ENCODE assay signal across 31 cellular contexts in genomic region chr10:121648078-121648477, GRCh38. TPM values are rescaled to one million over a fixed set of nuclear protein-coding genes. Genes with fewer than 3 reads are reported as not detected.
A peak's percentile ranks its signal among the peaks of the same experiment; 100 is the strongest.
DNase-seq lines count a peak whose midpoint lies in the region; ATAC-seq and TF ChIP-seq lines count a peak whose summit lies in the region.
"Had no signal": no experiment of that assay in that cellular context is flagged by ENCODE, and none has a peak within 500 bp of the region (broad histone marks: within the 10 kb centered on the region; RNA-seq: fewer than 3 reads in every experiment).

No MANE protein-coding gene starts in this region.

- no peak for TF ChIP-seq POLR2A in erythroblast (IDR thresholded peaks at IDR 0.05; ENCODE audit: low read length)

- no peaks in the 10 kb centered on the region for H3K4me1 Mint-ChIP-seq in stimulated activated naive CD8-positive, alpha-beta T cell treated with anti-CD3 and anti-CD28 coated beads, Interleukin-15, amount 100 ng/mL, for 72 hours
- H3K4me1 Mint-ChIP-seq: activated B cell treated with CpG ODN at 0.5 μM for 24 hours; B cell; CD8-positive, alpha-beta memory T cell; naive thymus-derived CD8-positive, alpha-beta T cell had no signal

- peak; percentile 18 for ATAC-seq in stimulated activated naive CD8-positive, alpha-beta T cell treated with anti-CD3 and anti-CD28 coated beads, Interleukin-15, amount 100 ng/mL, for 72 hours
- ATAC-seq in stimulated activated naive CD8-positive, alpha-beta T cell treated with anti-CD3 and anti-CD28 coated beads, Interleukin-15, Interleukin-2, amounts not matched to agents 100 U/mL and 50 U/mL, for 24 hours: no peak
- ATAC-seq: left lobe of liver; naive thymus-derived CD8-positive, alpha-beta T cell; right cardiac atrium had no signal

- H3K9me3 Mint-ChIP-seq in stimulated activated naive CD8-positive, alpha-beta T cell treated with anti-CD3 and anti-CD28 coated beads, Interleukin-15, amount 100 ng/mL, for 72 hours: peaks cover 0 to 7% of the 10 kb centered on the region in 2 donors
- H3K9me3 Mint-ChIP-seq: activated B cell treated with CpG ODN at 0.5 μM for 24 hours; activated naive CD4-positive, alpha-beta T cell treated with anti-CD3 and anti-CD28 coated beads for 36 hours; CD8-positive, alpha-beta memory T cell had no signal

- peaks cover 36% of the 10 kb centered on the region for H3K27me3 Mint-ChIP-seq in stimulated activated naive CD8-positive, alpha-beta T cell treated with anti-CD3 and anti-CD28 coated beads, Interleukin-15, amount 100 ng/mL, for 72 hours

- DNase-seq in stimulated activated naive CD8-positive, alpha-beta T cell treated with anti-CD3 and anti-CD28 coated beads, Interleukin-15, amount 100 ng/mL, for 72 hours: no peak
- DNase-seq in stimulated activated naive CD8-positive, alpha-beta T cell treated with anti-CD3 and anti-CD28 coated beads, Interleukin-15, Interleukin-2, amounts not matched to agents 100 U/mL and 50 U/mL, for 24 hours: no peak
- DNase-seq in occipital lobe (lab: John Stamatoyannopoulos, UW): peak; percentile 48
- DNase-seq in AML-193 (lab: John Stamatoyannopoulos, UW): no peak
- no peak for DNase-seq in erythroblast (lab: John Stamatoyannopoulos, UW)
- no peak for DNase-seq in NCI-H1105 treated with DMSO at 0.1 percent for 48 hours (lab: John Stamatoyannopoulos, UW)
- no peak for DNase-seq in SW 1271 (lab: John Stamatoyannopoulos, UW)
- DNase-seq: activated B cell treated with CpG ODN at 0.5 μM for 24 hours; activated naive CD4-positive, alpha-beta T cell treated with anti-CD3 and anti-CD28 coated beads for 36 hours; aorta; CD8-positive, alpha-beta memory T cell; DMS 273 treated with DMSO at 0.1 percent for 48 hours; naive thymus-derived CD8-positive, alpha-beta T cell; NCI-H1092; NCI-H2029; NCI-H2227 treated with DMSO at 0.1 percent for 48 hours; NCI-H69; ovary; Peyer's patch; right cardiac atrium; SHP77 treated with DMSO at 0.1 percent for 48 hours; stimulated activated CD4-positive, alpha-beta T cell treated with anti-CD3 and anti-CD28 coated beads, Interleukin-2, amount 100 ng/mL, for 48 hours; T1000 had no signal

- H3K4me3 Mint-ChIP-seq in stimulated activated naive CD8-positive, alpha-beta T cell treated with anti-CD3 and anti-CD28 coated beads, Interleukin-15, amount 100 ng/mL, for 72 hours: no peak overlapping the region
- H3K4me3 Mint-ChIP-seq: activated B cell treated with CpG ODN at 0.5 μM for 24 hours; activated naive CD4-positive, alpha-beta T cell treated with anti-CD3 and anti-CD28 coated beads for 36 hours; B cell; CD8-positive, alpha-beta memory T cell; naive thymus-derived CD8-positive, alpha-beta T cell had no signal

- H3K27ac ChIP-seq in layer of hippocampus (ENCODE audit: low read depth, low read length): peak overlapping the region; percentile 87
- H3K27ac ChIP-seq: cardiac muscle cell, hepatocyte, ovary, Peyer's patch, thoracic aorta, vagina had no signal

- H3K27me3 ChIP-seq in layer of hippocampus (ENCODE audit: control insufficient read depth, insufficient read depth, low read length): no peaks in the 10 kb centered on the region
- H3K27me3 ChIP-seq: cardiac muscle cell, hepatocyte, ovary, Peyer's patch, vagina had no signal

- H3K27ac Mint-ChIP-seq in stimulated activated naive CD8-positive, alpha-beta T cell treated with anti-CD3 and anti-CD28 coated beads, Interleukin-15, amount 100 ng/mL, for 72 hours: no peak overlapping the region
- H3K27ac Mint-ChIP-seq: activated B cell treated with CpG ODN at 0.5 μM for 24 hours; activated naive CD4-positive, alpha-beta T cell treated with anti-CD3 and anti-CD28 coated beads for 36 hours; B cell; CD8-positive, alpha-beta memory T cell; naive thymus-derived CD8-positive, alpha-beta T cell had no signal

RNA-seq across cellular contexts. Expression of gene FGFR2, which starts 49.8 kb away (rescaled TPM):
- total RNA-seq in occipital lobe: 71.9 TPM
- total RNA-seq: A172; activated B cell treated with CpG ODN at 0.5 μM for 24 hours; activated naive CD4-positive, alpha-beta T cell treated with anti-CD3 and anti-CD28 coated beads for 36 hours; B cell; naive thymus-derived CD8-positive, alpha-beta T cell had no signal
